30 cellular contexts compared by ENCODE assay signal in the genomic region with DNA sequence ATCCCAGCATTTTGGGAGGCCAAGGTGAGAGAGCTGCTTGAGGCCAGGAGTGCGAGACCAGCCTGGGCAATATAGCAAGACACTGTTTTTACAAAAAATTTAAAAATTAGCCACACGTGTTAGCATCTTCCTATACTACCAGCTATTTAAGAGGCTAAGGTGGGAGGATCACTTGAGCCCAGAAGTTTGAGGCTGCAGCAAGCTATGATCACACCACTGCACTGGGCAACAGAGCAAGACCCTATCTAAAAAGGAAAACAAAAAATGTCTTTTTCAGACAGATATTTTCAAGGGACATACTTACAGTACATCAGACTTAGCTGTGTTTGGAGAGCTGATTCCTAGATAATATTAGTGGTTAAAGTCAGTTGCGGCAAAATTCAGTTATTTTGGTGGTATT.
"Had no signal": no experiment of that assay in that cellular context is flagged by ENCODE, and none has a peak within 500 bp of the region (broad histone marks: within the 10 kb centered on the region; RNA-seq: fewer than 3 reads in every experiment).

No MANE protein-coding gene starts in this region.

- H3K4me1 ChIP-seq: parathyroid adenoma, psoas muscle, spleen, stomach, tibial nerve, upper lobe of left lung, vagina had no signal

- DNase-seq: naive thymus-derived CD4-positive, alpha-beta T cell; natural killer cell; occipital lobe; ovary; posterior cingulate gyrus; psoas muscle; right cardiac atrium; spleen; stimulated activated CD4-positive, alpha-beta T cell treated with anti-CD3 and anti-CD28 coated beads, Interleukin-12 subunit alpha, Interleukin-12 subunit beta, amount 100 ng/mL, for 4 hours; stimulated activated CD4-positive, alpha-beta T cell treated with anti-CD3 and anti-CD28 coated beads, Interleukin-1b, Interleukin-23, amount 100 ng/mL, for 48 hours; stimulated activated CD4-positive, alpha-beta T cell treated with anti-CD3 and anti-CD28 coated beads, Interleukin-4, amount 100 ng/mL, for 24 hours; stimulated activated naive B cell treated with anti-CD40 and anti-IgM and Interleukin-4, amounts not matched to agents 10 μg/mL and 1 μg/mL and 100 μg/mL, for 72 hours; stimulated activated naive CD4-positive, alpha-beta T cell treated with Interleukin-2 at 50 U/mL for 16 hours; stomach; thyroid gland; trophoblast cell; upper lobe of left lung had no signal

- ATAC-seq: naive thymus-derived CD4-positive, alpha-beta T cell; natural killer cell; psoas muscle; right cardiac atrium; sciatic nerve; stimulated activated effector memory CD8-positive, alpha-beta T cell treated with anti-CD3 and anti-CD28 coated beads, Interleukin-12 subunit alpha, Interleukin-12 subunit beta, amount 100 ng/mL, for 72 hours; stimulated activated naive B cell treated with anti-CD40 and anti-IgM and Interleukin-4, amounts not matched to agents 10 μg/mL and 1 μg/mL and 100 μg/mL, for 72 hours had no signal

- H3K27me3 ChIP-seq: neural progenitor cell, ovary, spleen, stomach, thyroid gland, tibial nerve, upper lobe of left lung, vagina had no signal

- H3K36me3 ChIP-seq: neural progenitor cell, ovary, thyroid gland had no signal

- H3K27ac ChIP-seq: neural progenitor cell, ovary, parathyroid adenoma, psoas muscle, skin epidermis, spleen, stomach, thoracic aorta, thyroid gland, tibial nerve, upper lobe of left lung, vagina had no signal

- H3K4me1 Mint-ChIP-seq: natural killer cell; nephron; stimulated activated effector memory CD8-positive, alpha-beta T cell treated with anti-CD3 and anti-CD28 coated beads, Interleukin-12 subunit alpha, Interleukin-12 subunit beta, amount 100 ng/mL, for 72 hours had no signal

- FAIRE-seq: urothelium cell line had no signal

- H3K9me3 ChIP-seq: ovary, psoas muscle, spleen, stomach, thoracic aorta, thyroid gland, tibial nerve, upper lobe of left lung, vagina had no signal

- H3K4me3 Mint-ChIP-seq: naive thymus-derived CD4-positive, alpha-beta T cell; natural killer cell; nephron; neural progenitor cell; stimulated activated effector memory CD8-positive, alpha-beta T cell treated with anti-CD3 and anti-CD28 coated beads, Interleukin-12 subunit alpha, Interleukin-12 subunit beta, amount 100 ng/mL, for 72 hours; stimulated activated naive B cell treated with anti-CD40 and anti-IgM and Interleukin-4, amounts not matched to agents 10 μg/mL and 1 μg/mL and 100 μg/mL, for 72 hours; stimulated activated naive CD8-positive, alpha-beta T cell treated with anti-CD3 and anti-CD28 coated beads, Interleukin-15, Interleukin-2, amounts not matched to agents 100 ng/mL and 50 ng/mL, for 24 hours had no signal

- H3K4me3 ChIP-seq: neural progenitor cell, ovary, psoas muscle, skin epidermis, smooth muscle cell, spleen, stomach, thoracic aorta, thyroid gland, tibial nerve, upper lobe of left lung, vagina had no signal

- H3K79me2 ChIP-seq: parathyroid adenoma had no signal

- H3K27ac Mint-ChIP-seq: naive thymus-derived CD4-positive, alpha-beta T cell; natural killer cell; nephron; neural progenitor cell; progenitor cell of endocrine pancreas; stimulated activated effector memory CD8-positive, alpha-beta T cell treated with anti-CD3 and anti-CD28 coated beads, Interleukin-12 subunit alpha, Interleukin-12 subunit beta, amount 100 ng/mL, for 72 hours; stimulated activated naive B cell treated with anti-CD40 and anti-IgM and Interleukin-4, amounts not matched to agents 10 μg/mL and 1 μg/mL and 100 μg/mL, for 72 hours; stimulated activated naive CD8-positive, alpha-beta T cell treated with anti-CD3 and anti-CD28 coated beads, Interleukin-15, Interleukin-2, amounts not matched to agents 100 ng/mL and 50 ng/mL, for 24 hours had no signal

- H3K27me3 Mint-ChIP-seq: naive thymus-derived CD4-positive, alpha-beta T cell; stimulated activated naive B cell treated with anti-CD40 and anti-IgM and Interleukin-4, amounts not matched to agents 10 μg/mL and 1 μg/mL and 100 μg/mL, for 72 hours; stimulated activated naive CD8-positive, alpha-beta T cell treated with anti-CD3 and anti-CD28 coated beads, Interleukin-15, Interleukin-2, amounts not matched to agents 100 ng/mL and 50 ng/mL, for 24 hours had no signal

- H3K9ac ChIP-seq: neural progenitor cell, parathyroid adenoma had no signal

- H2AFZ ChIP-seq: neural progenitor cell, parathyroid adenoma had no signal

- H3K36me3 Mint-ChIP-seq: natural killer cell, neural progenitor cell had no signal

- H3K9me3 Mint-ChIP-seq: naive thymus-derived CD4-positive, alpha-beta T cell; natural killer cell; nephron; neural progenitor cell; stimulated activated effector memory CD8-positive, alpha-beta T cell treated with anti-CD3 and anti-CD28 coated beads, Interleukin-12 subunit alpha, Interleukin-12 subunit beta, amount 100 ng/mL, for 72 hours; stimulated activated naive B cell treated with anti-CD40 and anti-IgM and Interleukin-4, amounts not matched to agents 10 μg/mL and 1 μg/mL and 100 μg/mL, for 72 hours; stimulated activated naive CD8-positive, alpha-beta T cell treated with anti-CD3 and anti-CD28 coated beads, Interleukin-15, Interleukin-2, amounts not matched to agents 100 ng/mL and 50 ng/mL, for 24 hours had no signal

- H3K4me2 ChIP-seq: neural progenitor cell, smooth muscle cell had no signal
